In the genomic region with DNA sequence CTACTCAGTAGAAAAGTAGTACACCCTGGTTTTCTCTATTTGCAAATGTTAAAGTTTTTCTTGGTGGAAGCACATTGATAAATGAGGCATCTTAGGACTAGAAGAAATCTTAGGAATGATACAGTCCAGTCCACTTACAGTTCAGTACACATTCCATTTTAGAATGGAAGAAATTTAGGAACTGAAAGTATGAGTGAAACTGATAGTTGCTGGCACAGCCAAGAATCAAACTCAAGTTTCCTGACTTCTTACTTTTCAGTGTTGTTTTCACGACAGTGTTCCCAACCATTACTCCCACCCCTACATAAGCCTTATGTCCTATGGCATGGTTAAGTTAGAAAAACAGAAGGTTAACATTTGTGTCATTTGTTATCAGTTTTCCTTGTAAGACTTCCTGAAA, we compare ENCODE assay signal across 16 cellular contexts.
DNase-seq lines count a peak whose midpoint lies in the region; ATAC-seq and TF ChIP-seq lines count a peak whose summit lies in the region.
"Had no signal": no experiment of that assay in that cellular context is flagged by ENCODE, and none has a peak within 500 bp of the region (broad histone marks: within the 10 kb centered on the region; RNA-seq: fewer than 3 reads in every experiment).

No MANE protein-coding gene starts in this region.

- H3K4me1 ChIP-seq in IMR-90 (ENCODE audit: control insufficient read depth, insufficient read depth, low read length) = peaks cover 6% of the 10 kb centered on the region
- H3K4me1 ChIP-seq in SJCRH30 = peaks cover 28% of the 10 kb centered on the region
- H3K4me1 ChIP-seq in thyroid gland = no peaks in the 10 kb centered on the region
- H3K4me1 ChIP-seq: A549, HAP-1, Peyer's patch had no signal

- H2BK15ac ChIP-seq in IMR-90 (ENCODE audit: low read depth, low read length) = no peak overlapping the region

- no peak overlapping the region for H3K14ac ChIP-seq in IMR-90 (replicated peaks; ENCODE audit: low read depth, low read length)

- BruUV-seq in IMR-90 (replicated peaks; lab: Mats Ljungman, UMichigan) = no TSS peak

- H3K56ac ChIP-seq in IMR-90 (ENCODE audit: extremely low read depth, insufficient read depth, low read length) = no peak overlapping the region

- no peaks in the 10 kb centered on the region for H4K20me1 ChIP-seq in IMR-90 (ENCODE audit: insufficient read depth, low read length)

- H2BK120ac ChIP-seq in IMR-90 (ENCODE audit: low read depth, low read length) = no peak overlapping the region

- CTCF ChIA-PET in IMR-90 (lab: Yijun Ruan, JAX) = no interaction called here

- no peak overlapping the region for H2AK9ac ChIP-seq in IMR-90 (replicated peaks; ENCODE audit: low read depth, low read length, poor library complexity)

- H3K27me3 ChIP-seq in IMR-90 (ENCODE audit: control insufficient read depth, insufficient read depth, low read length) = no peaks in the 10 kb centered on the region
- no peaks in the 10 kb centered on the region for H3K27me3 ChIP-seq in SJCRH30
- no peaks in the 10 kb centered on the region for H3K27me3 ChIP-seq in thyroid gland
- H3K27me3 ChIP-seq in H7 (ENCODE audit: control insufficient read depth, insufficient read depth, low read length) = no peaks in the 10 kb centered on the region
- H3K27me3 ChIP-seq: Peyer's patch had no signal

- H3K4me1 Mint-ChIP-seq in osteocyte (ENCODE audit: unreplicated experiment) (no peaks in the 10 kb centered on the region), HFFc6 (ENCODE audit: low read depth) (no peaks in the 10 kb centered on the region)

- H3K9me3 Mint-ChIP-seq in osteocyte (ENCODE audit: unreplicated experiment) (no peaks in the 10 kb centered on the region), HFFc6 (no peaks in the 10 kb centered on the region)
- H3K9me3 Mint-ChIP-seq: CD4-positive, alpha-beta T cell; IgD-negative memory B cell had no signal

- H3K79me1 ChIP-seq in IMR-90 (ENCODE audit: low read depth in 1 of 2, low read length in 2 of 2) = no peaks in the 10 kb centered on the region

- H4K91ac ChIP-seq in IMR-90 (ENCODE audit: insufficient read depth, low read depth, low read length) = no peak overlapping the region

- no peak overlapping the region for H2BK20ac ChIP-seq in IMR-90 (ENCODE audit: low read depth, low read length)

- no peak overlapping the region for H4K8ac ChIP-seq in IMR-90 (ENCODE audit: low read depth in 2 of 2, low read length in 2 of 2)

- H3K9me1 ChIP-seq in IMR-90 (ENCODE audit: insufficient read depth, low read length) = no peaks in the 10 kb centered on the region

- TF ChIP-seq RAD21 in IMR-90 (IDR thresholded peaks at IDR 0.05; ENCODE audit: low read length) = no peak

- H3K4me3 Mint-ChIP-seq in osteocyte (ENCODE audit: unreplicated experiment) = no peak overlapping the region
- H3K4me3 Mint-ChIP-seq in HFFc6 = no peak overlapping the region
- H3K4me3 Mint-ChIP-seq: CD4-positive, alpha-beta T cell; IgD-negative memory B cell had no signal

- ATAC-seq in IMR-90 (ENCODE audit: low read depth) = peak; percentile 60
- ATAC-seq: A549 had no signal

- H2BK5ac ChIP-seq in IMR-90 (ENCODE audit: low read depth, low read length, poor library complexity, severe bottlenecking) = no peak overlapping the region

- H3K9me3 ChIP-seq in IMR-90 (ENCODE audit: control insufficient read depth, insufficient read depth, low read length) (no peaks in the 10 kb centered on the region), SJCRH30 (replicated peaks) (peaks cover 2% of the 10 kb centered on the region; the same call in 1 of the 2 replicates), thyroid gland (no peaks in the 10 kb centered on the region)
- H3K9me3 ChIP-seq: A549, Peyer's patch had no signal

- H2AFZ ChIP-seq in IMR-90 (replicated peaks; ENCODE audit: low read length, poor library complexity) = no peak overlapping the region

- H3K9ac ChIP-seq in IMR-90 (ENCODE audit: low read depth, low read length) = no peak overlapping the region

- H3K27ac Mint-ChIP-seq in osteocyte (ENCODE audit: unreplicated experiment) (no peak overlapping the region), HFFc6 (no peak overlapping the region)
- H3K27ac Mint-ChIP-seq: CD4-positive, alpha-beta T cell; IgD-negative memory B cell had no signal

- in situ Hi-C loops in IMR-90 (cut with MboI; ENCODE audit: low sequenced_read_pairs) = no loop called here

- H3K36me3 Mint-ChIP-seq in osteocyte (ENCODE audit: unreplicated experiment) (no peaks in the 10 kb centered on the region), HFFc6 (ENCODE audit: low read depth) (no peaks in the 10 kb centered on the region)
- H3K36me3 Mint-ChIP-seq: IgD-negative memory B cell had no signal

- no peaks in the 10 kb centered on the region for H3K36me3 ChIP-seq in IMR-90 (ENCODE audit: control insufficient read depth, insufficient read depth, low read length)
- no peaks in the 10 kb centered on the region for H3K36me3 ChIP-seq in SJCRH30
- H3K36me3 ChIP-seq in thyroid gland = no peaks in the 10 kb centered on the region
- H3K36me3 ChIP-seq in H7 (replicated peaks; ENCODE audit: control insufficient read depth, insufficient read depth, low read length) = no peaks in the 10 kb centered on the region
- H3K36me3 ChIP-seq: HAP-1, Peyer's patch had no signal

- WGBS in IMR-90 (ENCODE audit: extremely low coverage in 2 of 2, insufficient read length in 1 of 2), 2 experiments = no CpG with 5 or more reads among the region's 1 CpG
- WGBS in thyroid gland, 2 donors = 73 to 75% methylated on average over 1 of the region's 1 CpG

- peak overlapping the region; percentile 90; the same call in 1 of the 2 replicates for H4K5ac ChIP-seq in IMR-90 (ENCODE audit: low read depth, low read length)

- peak; percentile 6 for DNase-seq in Ammon's horn (ENCODE audit: low spot score)
- no peak for DNase-seq in IMR-90
- no peak for DNase-seq in SJCRH30
- peak; percentile 26 for DNase-seq in globus pallidus (ENCODE audit: low spot score)
- no peak for DNase-seq in osteocyte (ENCODE audit: extremely low spot score, unreplicated experiment)
- no peak for DNase-seq in thyroid gland
- no peak for DNase-seq in H7
- no peak for DNase-seq in HFFc6
- DNase-seq: CD4-positive, alpha-beta T cell; NCI-H1092; NK-92 treated with Interleukin-12 subunit alpha and Interleukin-12 subunit beta, amount 100 ng/mL, for 24 hours; Peyer's patch; SHP77 had no signal

- peak overlapping the region; percentile 92; the same call in 1 of the 2 replicates for H3K18ac ChIP-seq in IMR-90 (ENCODE audit: low read depth, low read length)

- TF ChIP-seq CTCF in IMR-90 (conservative IDR thresholded peaks at IDR 0.05; ENCODE audit: low read depth, low read length) = no peak
- no peak for TF ChIP-seq CTCF in osteocyte (IDR thresholded peaks at IDR 0.05)
- no peak for TF ChIP-seq CTCF in thyroid gland (IDR thresholded peaks at IDR 0.05)
- TF ChIP-seq CTCF in HFFc6 (IDR thresholded peaks at IDR 0.05) = no peak

- no peak overlapping the region for H3K23ac ChIP-seq in IMR-90 (ENCODE audit: low read depth, low read length)

- intact Hi-C loops in IMR-90 (cut with micrococcal nuclease) = no loop called here
- intact Hi-C loops in thyroid gland (cut with DNase I) = no loop called here

- H3K27ac ChIP-seq in IMR-90 (ENCODE audit: insufficient read depth, low read length) (no peak overlapping the region), SJCRH30 (peak overlapping the region; percentile 95), thyroid gland (no peak overlapping the region)
- H3K27ac ChIP-seq: A549, Peyer's patch had no signal

- no peaks in the 10 kb centered on the region for H3K27me3 Mint-ChIP-seq in osteocyte (ENCODE audit: unreplicated experiment)
- no peaks in the 10 kb centered on the region for H3K27me3 Mint-ChIP-seq in HFFc6 (ENCODE audit: insufficient read depth)
- H3K27me3 Mint-ChIP-seq: CD4-positive, alpha-beta T cell; IgD-negative memory B cell had no signal

- POLR2A ChIA-PET in IMR-90 (lab: Charles Lee; ENCODE audit: unreplicated experiment) = no interaction called here

- dilution Hi-C loops in IMR-90 (cut with HindIII; ENCODE audit: low sequenced_read_pairs, unreplicated experiment) = no loop called here

- TF ChIP-seq POLR2A in IMR-90 (IDR thresholded peaks at IDR 0.05; ENCODE audit: low read depth, low read length) (no peak), thyroid gland (IDR thresholded peaks at IDR 0.05) (no peak)

- H3K4me2 ChIP-seq in IMR-90 (ENCODE audit: low read depth, low read length) = peak overlapping the region; percentile 77; the same call in 1 of the 2 replicates
- H3K4me2 ChIP-seq: A549 had no signal

- no peak overlapping the region for H2AK5ac ChIP-seq in IMR-90 (ENCODE audit: low read depth, low read length)

- no peak overlapping the region for H3K4ac ChIP-seq in IMR-90 (ENCODE audit: low read depth, low read length)

- H3K4me3 ChIP-seq in IMR-90 (ENCODE audit: insufficient read depth, low read depth, low read length) (no peak overlapping the region), SJCRH30 (no peak overlapping the region), thyroid gland (replicated peaks in 1 of 3) (no peak overlapping the region), H7 (ENCODE audit: insufficient read depth, low read depth, low read length) (no peak overlapping the region)
- H3K4me3 ChIP-seq: A549, HAP-1, Peyer's patch had no signal

TF ChIP-seq in IMR-90, 13 proteins besides CTCF, POLR2A, EP300 and RAD21:
- TF ChIP-seq MAFK (IDR thresholded peaks at IDR 0.05; ENCODE audit: low read depth, low read length) (no peak), CHD1 (IDR thresholded peaks at IDR 0.05; ENCODE audit: low read depth, low read length) (no peak), BHLHE40 (IDR thresholded peaks at IDR 0.05; ENCODE audit: low read depth, low read length) (no peak), RCOR1 (IDR thresholded peaks at IDR 0.05; ENCODE audit: insufficient replicate concordance, low read length) (no peak), MXI1 (IDR thresholded peaks at IDR 0.05; ENCODE audit: borderline replicate concordance, low read depth, low read length) (no peak), SMC3 (IDR thresholded peaks at IDR 0.05; ENCODE audit: low read depth, low read length) (no peak), FOS (IDR thresholded peaks at IDR 0.05; ENCODE audit: low read depth, low read length) (no peak), CEBPB (IDR thresholded peaks at IDR 0.05; ENCODE audit: low read depth, low read length) (no peak), MAZ (IDR thresholded peaks at IDR 0.05; ENCODE audit: borderline replicate concordance, low read depth, low read length) (no peak), RFX5 (IDR thresholded peaks at IDR 0.05; ENCODE audit: low read depth, low read length) (no peak)
- TF ChIP-seq, protein P1, sequence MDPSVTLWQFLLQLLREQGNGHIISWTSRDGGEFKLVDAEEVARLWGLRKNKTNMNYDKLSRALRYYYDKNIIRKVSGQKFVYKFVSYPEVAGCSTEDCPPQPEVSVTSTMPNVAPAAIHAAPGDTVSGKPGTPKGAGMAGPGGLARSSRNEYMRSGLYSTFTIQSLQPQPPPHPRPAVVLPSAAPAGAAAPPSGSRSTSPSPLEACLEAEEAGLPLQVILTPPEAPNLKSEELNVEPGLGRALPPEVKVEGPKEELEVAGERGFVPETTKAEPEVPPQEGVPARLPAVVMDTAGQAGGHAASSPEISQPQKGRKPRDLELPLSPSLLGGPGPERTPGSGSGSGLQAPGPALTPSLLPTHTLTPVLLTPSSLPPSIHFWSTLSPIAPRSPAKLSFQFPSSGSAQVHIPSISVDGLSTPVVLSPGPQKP (IDR thresholded peaks at IDR 0.05; ENCODE audit: borderline replicate concordance, low read depth, low read length) = no peak

Comparison
In these comparisons a context has a peak if more than half of its experiments do, and no peak if none do; other contexts are left out.
1. DNase-seq: peak in Ammon's horn (single experiment) and globus pallidus (single experiment); none in IMR-90 (single experiment), SJCRH30 (0 of 2), osteocyte (single experiment), thyroid gland (0 of 2), H7 (single experiment) and HFFc6 (single experiment).